In genomic region chr12:89960607-89961394, GRCh38 we compare ENCODE assay signal across 10 cellular contexts.
DNase-seq lines count a peak whose midpoint lies in the region; ATAC-seq, FAIRE-seq and TF ChIP-seq lines count a peak whose summit lies in the region.
"Had no signal": no experiment of that assay in that cellular context is flagged by ENCODE, and none has a peak within 500 bp of the region (broad histone marks: within the 10 kb centered on the region; RNA-seq: fewer than 3 reads in every experiment).

No MANE protein-coding gene starts in this region.

- ATAC-seq in GM19025 (IDR thresholded peaks at IDR 0.05; ENCODE audit: low read depth, unreplicated experiment) (peak; percentile 26), HG03064 (IDR thresholded peaks at IDR 0.05; ENCODE audit: low read depth, unreplicated experiment) (peak; percentile 32), GM18867 (IDR thresholded peaks at IDR 0.05; ENCODE audit: unreplicated experiment) (no peak), aorta (ENCODE audit: low FRiP score) (no peak)

- intact Hi-C loops in aorta (cut with DNase I) = no loop called here

- no peaks in the 10 kb centered on the region for H3K79me2 ChIP-seq in ACC112 (ENCODE audit: control insufficient read depth, insufficient read depth, low read length, unreplicated experiment)

- H3K4me3 ChIP-seq in ACC112 (ENCODE audit: low read depth, low read length) (no peak overlapping the region), bronchial epithelial cell (ENCODE audit: low read depth, low read length) (no peak overlapping the region), aorta (ENCODE audit: low read length in 2 of 2) (no peak overlapping the region)

- peaks cover 4% of the 10 kb centered on the region for H3K4me1 ChIP-seq in ACC112 (ENCODE audit: control insufficient read depth, insufficient read depth, low read length, unreplicated experiment)
- no peaks in the 10 kb centered on the region for H3K4me1 ChIP-seq in aorta (ENCODE audit: control insufficient read depth in 1 of 2, insufficient read depth in 2 of 2, low read length in 2 of 2)

- no peak for TF ChIP-seq CTCF in bronchial epithelial cell (IDR thresholded peaks at IDR 0.05; ENCODE audit: insufficient read depth, low read length, severe bottlenecking)
- TF ChIP-seq CTCF in GM10248 (IDR thresholded peaks at IDR 0.05; ENCODE audit: control extremely low read depth, extremely low read depth, low read depth, missing control alignments) = no peak

- H3K36me3 ChIP-seq in ACC112 (ENCODE audit: insufficient read depth, low read length) (no peaks in the 10 kb centered on the region), bronchial epithelial cell (ENCODE audit: control insufficient read depth, insufficient read depth, low read length) (no peaks in the 10 kb centered on the region), aorta (ENCODE audit: control insufficient read depth in 1 of 2, insufficient read depth in 2 of 2, low read length in 1 of 2) (no peaks in the 10 kb centered on the region)

- no peak overlapping the region for H2AFZ ChIP-seq in ACC112 (ENCODE audit: low read length, unreplicated experiment)

- FAIRE-seq in bronchial epithelial cell (lab: Jason Lieb, UNC) = no peak
- FAIRE-seq: H1 had no signal

- DNase-seq in bronchial epithelial cell (ENCODE audit: low read depth) = peak; percentile 89
- DNase-seq in GM10248 (ENCODE audit: extremely low spot score) = no peak
- no peak for DNase-seq in aorta
- DNase-seq in MV-4-11 (lab: John Stamatoyannopoulos, UW) = no peak
- DNase-seq: NCI-H82 had no signal

- no peaks in the 10 kb centered on the region for H3K9me3 ChIP-seq in aorta (ENCODE audit: control insufficient read depth, low read length)

- WGBS in aorta, 2 donors = 66 to 68% methylated on average over 2 of the region's 2 CpGs

- H3K27me3 ChIP-seq in ACC112 (ENCODE audit: insufficient read depth, low read length) (no peaks in the 10 kb centered on the region), bronchial epithelial cell (ENCODE audit: control insufficient read depth, insufficient read depth, low read length) (no peaks in the 10 kb centered on the region), aorta (ENCODE audit: control insufficient read depth in 1 of 2, insufficient read depth in 2 of 2, low read length in 1 of 2) (no peaks in the 10 kb centered on the region)

- POLR2A ChIA-PET in GM10248 (lab: Yijun Ruan, JAX) = interaction anchor here (1.1 to 1.5 kb wide), 2 partner anchors 9 to 12 kb away, joined by 4 read pairs; no protein-coding TSS in a partner anchor

- H3K27ac ChIP-seq in ACC112 (ENCODE audit: low read depth, low read length) = peak overlapping the region; percentile 15; the same call in 1 of the 2 replicates
- H3K27ac ChIP-seq in aorta (ENCODE audit: low read depth in 1 of 2, low read length in 2 of 2) = no peak overlapping the region

- CTCF ChIA-PET in GM10248 (lab: Yijun Ruan, JAX) = interaction anchor here (0.6 to 2.2 kb wide), 18 partner anchors 9 to 143 kb away, joined by 3 to 9 read pairs (median 4); no protein-coding TSS in a partner anchor

Comparison
In these comparisons a context has a peak if more than half of its experiments do, and no peak if none do; other contexts are left out.
1. ATAC-seq: peak in GM19025 (single experiment) and HG03064 (single experiment); none in GM18867 (single experiment) and aorta (single experiment).